In the genomic region with DNA sequence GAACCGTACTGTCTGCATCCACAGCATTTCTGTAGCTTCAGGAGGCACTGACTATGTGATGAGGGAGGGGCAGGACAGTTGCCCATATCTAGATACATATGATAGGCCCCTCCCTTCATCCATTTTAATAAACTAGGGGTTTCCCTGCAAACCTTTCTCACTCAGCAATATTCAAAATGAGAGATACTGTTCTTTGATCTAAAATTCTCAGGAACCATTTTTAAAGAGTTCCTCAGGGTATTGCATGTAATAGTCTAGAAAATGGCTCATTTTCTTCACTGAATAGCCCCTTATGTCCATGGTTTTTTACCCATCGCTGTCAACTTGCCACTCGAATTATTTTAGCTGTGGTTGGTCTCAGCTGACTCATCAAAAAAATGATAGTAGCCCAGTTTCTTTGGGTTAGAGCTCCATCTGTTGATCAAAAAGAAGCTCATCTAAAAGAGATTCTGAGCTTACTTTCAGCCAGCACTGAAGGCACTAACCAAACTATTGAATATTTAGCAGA, we compare ENCODE assay signal across 9 cellular contexts. TPM values are rescaled to one million over a fixed set of nuclear protein-coding genes. Genes with fewer than 3 reads are reported as not detected.
DNase-seq lines count a peak whose midpoint lies in the region; ATAC-seq and TF ChIP-seq lines count a peak whose summit lies in the region.
"Had no signal": no experiment of that assay in that cellular context is flagged by ENCODE, and none has a peak within 500 bp of the region (broad histone marks: within the 10 kb centered on the region; RNA-seq: fewer than 3 reads in every experiment).

No MANE protein-coding gene starts in this region.

- no peak overlapping the region for H4K8ac ChIP-seq in mesendoderm (ENCODE audit: low read depth, low read length)

- no peaks in the 10 kb centered on the region for H3K79me2 ChIP-seq in mesendoderm (ENCODE audit: control insufficient read depth, insufficient read depth, low read length)

- H2BK5ac ChIP-seq in mesendoderm (ENCODE audit: low read length), result no peak overlapping the region

- no peak overlapping the region for H2BK15ac ChIP-seq in mesendoderm (replicated peaks; ENCODE audit: low read depth)

- peak; percentile 49 for DNase-seq in SIG-M5 treated with dmso at 0.1 percent for 504 hours (lab: John Stamatoyannopoulos, UW; ENCODE audit: unreplicated experiment)
- DNase-seq in SIG-M5 (lab: John Stamatoyannopoulos, UW), result no peak
- DNase-seq in SK-N-DZ (ENCODE audit: low spot score), result peak; percentile 23
- DNase-seq in dermis blood vessel endothelial cell, result peak; percentile 72
- DNase-seq in mesendoderm, result peak; percentile 74
- DNase-seq in GOT3 (lab: John Stamatoyannopoulos, UW), result no peak

- no peak overlapping the region for H4K5ac ChIP-seq in mesendoderm (ENCODE audit: low read length)

- H3K36me3 ChIP-seq in mesendoderm (ENCODE audit: control insufficient read depth, insufficient read depth, low read length), result no peaks in the 10 kb centered on the region

- no peak overlapping the region for H3K4ac ChIP-seq in mesendoderm (ENCODE audit: low read depth, low read length)

- H3K56ac ChIP-seq in mesendoderm (ENCODE audit: low read length), result no peak overlapping the region

- H3K4me1 ChIP-seq in mesendoderm (ENCODE audit: control insufficient read depth, low read depth, low read length), result no peaks in the 10 kb centered on the region
- H3K4me1 ChIP-seq: upper lobe of left lung had no signal

- peak; percentile 60; the same call in 1 of the 2 replicates for TF ChIP-seq CTCF in LNCAP (IDR thresholded peaks at IDR 0.05)

- no peak overlapping the region for H3K18ac ChIP-seq in mesendoderm (ENCODE audit: low read length)

- H3K27me3 ChIP-seq in mesendoderm (ENCODE audit: insufficient read depth, low read length, poor library complexity), result no peaks in the 10 kb centered on the region
- H3K27me3 ChIP-seq: upper lobe of left lung had no signal

- H3K4me3 ChIP-seq in mesendoderm (ENCODE audit: low read length), result no peak overlapping the region
- H3K4me3 ChIP-seq: upper lobe of left lung had no signal

- H3K23ac ChIP-seq in mesendoderm (ENCODE audit: low read length), result no peak overlapping the region

- H3K4me2 ChIP-seq in mesendoderm (ENCODE audit: low read length), result no peak overlapping the region

- H2BK120ac ChIP-seq in mesendoderm (ENCODE audit: low read depth, low read length), result no peak overlapping the region

- WGBS in mesendoderm (ENCODE audit: extremely low coverage, insufficient coverage, low lambda C conversion rate), result no CpG with 5 or more reads among the region's 3 CpGs

- no peaks in the 10 kb centered on the region for H3K79me1 ChIP-seq in mesendoderm (ENCODE audit: low read length)

- no peak overlapping the region for H3K9ac ChIP-seq in mesendoderm (ENCODE audit: low read length)

- H3K27ac ChIP-seq in mesendoderm (ENCODE audit: low read depth, low read length), result no peak overlapping the region
- H3K27ac ChIP-seq: upper lobe of left lung had no signal

- H2AK5ac ChIP-seq in mesendoderm (ENCODE audit: low read length), result no peak overlapping the region

- ATAC-seq in GM21526 (IDR thresholded peaks at IDR 0.05; ENCODE audit: low FRiP score, unreplicated experiment), result no peak

RNA-seq across cellular contexts. Expression of gene DNAJB7, which starts 37.0 kb away (rescaled TPM):
- not detected in 2 replicates for polyA plus RNA-seq in SK-N-DZ (2014; cell fraction: cytosol; rRNA removed)
- polyA plus RNA-seq in SK-N-DZ (2014; cell fraction: nucleus; rRNA removed), result not detected in 2 replicates
- not detected in 2 replicates for total RNA-seq in dermis blood vessel endothelial cell
- not detected for polyA plus RNA-seq in mesendoderm (2013, experiment 1 of 2)
- not detected for polyA plus RNA-seq in mesendoderm (2013, experiment 2 of 2)
- total RNA-seq: upper lobe of left lung had no signal

RNA-seq across cellular contexts. Expression of gene XPNPEP3, which starts 42.0 kb away (rescaled TPM):
- 16.4 and 19.1 TPM in 2 replicates for polyA plus RNA-seq in SK-N-DZ (2014; cell fraction: cytosol; rRNA removed)
- 14.7 and 15.4 TPM in 2 replicates for polyA plus RNA-seq in SK-N-DZ (2014; cell fraction: nucleus; rRNA removed)
- total RNA-seq in dermis blood vessel endothelial cell, result 5.3 and 9.6 TPM in 2 replicates
- 10.1 TPM for polyA plus RNA-seq in mesendoderm (2013, experiment 1 of 2)
- polyA plus RNA-seq in mesendoderm (2013, experiment 2 of 2), result 10.6 TPM

RNA-seq across cellular contexts. Expression of gene ST13, which starts 42.5 kb away (rescaled TPM):
- 231 and 243 TPM in 2 replicates for polyA plus RNA-seq in SK-N-DZ (2014; cell fraction: cytosol; rRNA removed)
- polyA plus RNA-seq in SK-N-DZ (2014; cell fraction: nucleus; rRNA removed), result 85.8 and 98.3 TPM in 2 replicates
- total RNA-seq in dermis blood vessel endothelial cell, result 241 and 289 TPM in 2 replicates
- 270 TPM for polyA plus RNA-seq in mesendoderm (2013, experiment 1 of 2)
- 271 TPM for polyA plus RNA-seq in mesendoderm (2013, experiment 2 of 2)

RNA-seq across cellular contexts. Expression of gene RBX1, which starts 52.3 kb away (rescaled TPM):
- 197 and 226 TPM in 2 replicates for polyA plus RNA-seq in SK-N-DZ (2014; cell fraction: cytosol; rRNA removed)
- polyA plus RNA-seq in SK-N-DZ (2014; cell fraction: nucleus; rRNA removed), result 107 TPM in 2 replicates
- total RNA-seq in dermis blood vessel endothelial cell, result 49.0 and 85.8 TPM in 2 replicates
- polyA plus RNA-seq in mesendoderm (2013, experiment 1 of 2), result 107 TPM
- 103 TPM for polyA plus RNA-seq in mesendoderm (2013, experiment 2 of 2)

Comparison
In these comparisons a context has a peak if more than half of its experiments do, and no peak if none do; other contexts are left out.
1. DNase-seq: peak in SIG-M5 treated with dmso at 0.1 percent for 504 hours (single experiment), SK-N-DZ (single experiment), dermis blood vessel endothelial cell (single experiment) and mesendoderm (single experiment); none in SIG-M5 (single experiment) and GOT3 (single experiment).